Comparison of ENCODE assay signal across 14 cellular contexts in genomic region chr7:104931181-104931781, GRCh38.
A peak's percentile ranks its signal among the peaks of the same experiment; 100 is the strongest.
DNase-seq lines count a peak whose midpoint lies in the region; ATAC-seq and TF ChIP-seq lines count a peak whose summit lies in the region.
"Had no signal": no experiment of that assay in that cellular context is flagged by ENCODE, and none has a peak within 500 bp of the region (broad histone marks: within the 10 kb centered on the region; RNA-seq: fewer than 3 reads in every experiment).

No MANE protein-coding gene starts in this region.

- no peak overlapping the region for H3K23ac ChIP-seq in mesendoderm (ENCODE audit: low read length)

- no peaks in the 10 kb centered on the region for H3K9me3 Mint-ChIP-seq in CD4-positive, CD25-positive, alpha-beta regulatory T cell
- H3K9me3 Mint-ChIP-seq in T-cell: no peaks in the 10 kb centered on the region
- H3K9me3 Mint-ChIP-seq: CD14-positive monocyte, natural killer cell had no signal

- 35 to 36% methylated on average over 4 to 5 of the region's 5 CpGs for WGBS in body of pancreas, 2 donors
- WGBS in mesendoderm (ENCODE audit: extremely low coverage, insufficient coverage, low lambda C conversion rate): no CpG with 5 or more reads among the region's 5 CpGs

- no peak overlapping the region for H2BK120ac ChIP-seq in mesendoderm (ENCODE audit: low read depth, low read length)

- peak overlapping the region; percentile 2 for H3K4me2 ChIP-seq in mesendoderm (ENCODE audit: low read length)

- no peak overlapping the region for H2BK15ac ChIP-seq in mesendoderm (replicated peaks; ENCODE audit: low read depth)

- H4K5ac ChIP-seq in mesendoderm (ENCODE audit: low read length): no peak overlapping the region

- H3K79me1 ChIP-seq in mesendoderm (ENCODE audit: low read length): peaks cover 2% of the 10 kb centered on the region

- H2AK5ac ChIP-seq in mesendoderm (ENCODE audit: low read length): no peak overlapping the region

- H3K18ac ChIP-seq in mesendoderm (ENCODE audit: low read length): peak overlapping the region; percentile 51

- H3K27ac ChIP-seq in CD4-positive, CD25-positive, alpha-beta regulatory T cell (ENCODE audit: insufficient read depth, low read length, poor library complexity, severe bottlenecking): no peak overlapping the region
- H3K27ac ChIP-seq in body of pancreas: peak overlapping the region in 2 of 4 donors; percentile 24 to 32
- H3K27ac ChIP-seq in mesendoderm (ENCODE audit: low read depth, low read length): peak overlapping the region; percentile 69

- H3K4ac ChIP-seq in mesendoderm (ENCODE audit: low read depth, low read length): no peak overlapping the region

- peak overlapping the region; percentile 15 for H3K9ac ChIP-seq in mesendoderm (ENCODE audit: low read length)

- DNase-seq in CD4-positive, CD25-positive, alpha-beta regulatory T cell: no peak
- DNase-seq in body of pancreas: peak; percentile 54 to 84 (median 71)
- DNase-seq in mesendoderm: peak; percentile 85
- DNase-seq in T-cell: no peak
- DNase-seq in NCI-H1105 (lab: John Stamatoyannopoulos, UW): no peak
- no peak for DNase-seq in T-helper 17 cell
- DNase-seq: amniotic stem cell; MM.1S; natural killer cell; stimulated activated CD4-positive, alpha-beta T cell treated with anti-CD3 and anti-CD28 coated beads, Interleukin-12 subunit alpha, Interleukin-12 subunit beta, amount 100 ng/mL, for 4 hours; stimulated activated CD8-positive, alpha-beta memory T cell treated with anti-CD3 and anti-CD28 coated beads, Interleukin-4, amount 100 ng/mL, for 48 hours had no signal

- ATAC-seq in CD4-positive, CD25-positive, alpha-beta regulatory T cell (ENCODE audit: low read depth in 2 of 2): no peak
- ATAC-seq in body of pancreas: peak; percentile 12
- no peak for ATAC-seq in T-cell (replicated peaks in 1 of 4)
- ATAC-seq in HG02852 (IDR thresholded peaks at IDR 0.05; ENCODE audit: unreplicated experiment): no peak
- no peak for ATAC-seq in T-helper 17 cell
- ATAC-seq: natural killer cell had no signal

- H3K9me3 ChIP-seq in CD4-positive, CD25-positive, alpha-beta regulatory T cell (ENCODE audit: control insufficient read depth in 2 of 2, low read length in 2 of 2): no peaks in the 10 kb centered on the region
- H3K9me3 ChIP-seq in body of pancreas (no peaks in the 10 kb centered on the region), T-helper 17 cell (ENCODE audit: control insufficient read depth, low read length, poor library complexity, severe bottlenecking) (no peaks in the 10 kb centered on the region)

- POLR2A ChIA-PET in T-cell (lab: Charles Lee): interaction anchor here (0.7 kb wide), 2 partner anchors 352 to 664 kb away, joined by 3 read pairs; no protein-coding TSS in a partner anchor

- intact Hi-C loops in body of pancreas (cut with DNase I): no loop called here

- H4K8ac ChIP-seq in mesendoderm (ENCODE audit: low read depth, low read length): no peak overlapping the region

- peaks cover 0 to 5% (median under 1%) of the 10 kb centered on the region in 4 donors for H3K4me1 Mint-ChIP-seq in CD4-positive, CD25-positive, alpha-beta regulatory T cell
- peaks cover 0 to 14% (median 0%) of the 10 kb centered on the region in 3 donors for H3K4me1 Mint-ChIP-seq in T-cell
- H3K4me1 Mint-ChIP-seq in T-helper 17 cell: peaks cover 12% of the 10 kb centered on the region
- H3K4me1 Mint-ChIP-seq: natural killer cell had no signal

- peak; percentile 84 for TF ChIP-seq EP300 in Ishikawa (IDR thresholded peaks at IDR 0.05; ENCODE audit: borderline replicate concordance)

- H3K36me3 ChIP-seq in CD4-positive, CD25-positive, alpha-beta regulatory T cell (ENCODE audit: control insufficient read depth, insufficient read depth, low read length): no peaks in the 10 kb centered on the region
- H3K36me3 ChIP-seq in body of pancreas (replicated peaks in 1 of 2; ENCODE audit: insufficient read depth in 1 of 2, low read depth in 2 of 2): no peaks in the 10 kb centered on the region
- H3K36me3 ChIP-seq in mesendoderm (ENCODE audit: control insufficient read depth, insufficient read depth, low read length): no peaks in the 10 kb centered on the region

- CTCF ChIA-PET in T-cell (lab: Charles Lee): interaction anchor here in 1 of 2 donors (0.6 kb wide), 1 partner anchor 628 kb away, joined by 3 read pairs; no protein-coding TSS in a partner anchor

- no peaks in the 10 kb centered on the region for H3K27me3 ChIP-seq in CD4-positive, CD25-positive, alpha-beta regulatory T cell (ENCODE audit: control insufficient read depth, insufficient read depth, low read length)
- no peaks in the 10 kb centered on the region for H3K27me3 ChIP-seq in body of pancreas
- H3K27me3 ChIP-seq in mesendoderm (ENCODE audit: insufficient read depth, low read length, poor library complexity): no peaks in the 10 kb centered on the region

- peak overlapping the region in 2 of 3 donors; percentile 55 to 74 for H3K27ac Mint-ChIP-seq in CD4-positive, CD25-positive, alpha-beta regulatory T cell
- H3K27ac Mint-ChIP-seq in T-cell: no peak overlapping the region
- no peak overlapping the region for H3K27ac Mint-ChIP-seq in T-helper 17 cell
- H3K27ac Mint-ChIP-seq: natural killer cell had no signal

- TF ChIP-seq RAD21 in Ishikawa (IDR thresholded peaks at IDR 0.05; ENCODE audit: low read depth): no peak

- no peak for TF ChIP-seq CTCF in body of pancreas (IDR thresholded peaks at IDR 0.05)

- H3K4me1 ChIP-seq in CD4-positive, CD25-positive, alpha-beta regulatory T cell (ENCODE audit: control insufficient read depth, insufficient read depth, low read length, poor library complexity, severe bottlenecking): no peaks in the 10 kb centered on the region
- peaks cover 26% of the 10 kb centered on the region for H3K4me1 ChIP-seq in body of pancreas
- peaks cover 7% of the 10 kb centered on the region for H3K4me1 ChIP-seq in mesendoderm (ENCODE audit: control insufficient read depth, low read depth, low read length)

- no peaks in the 10 kb centered on the region for H3K27me3 Mint-ChIP-seq in CD4-positive, CD25-positive, alpha-beta regulatory T cell
- H3K27me3 Mint-ChIP-seq in T-cell (no peaks in the 10 kb centered on the region), T-helper 17 cell (no peaks in the 10 kb centered on the region)

- TF ChIP-seq POLR2A in body of pancreas (IDR thresholded peaks at IDR 0.05): no peak

- H3K4me3 ChIP-seq in CD4-positive, CD25-positive, alpha-beta regulatory T cell (ENCODE audit: low read depth, low read length): no peak overlapping the region
- H3K4me3 ChIP-seq in body of pancreas: no peak overlapping the region
- no peak overlapping the region for H3K4me3 ChIP-seq in mesendoderm (ENCODE audit: low read length)

- no peaks in the 10 kb centered on the region for H3K36me3 Mint-ChIP-seq in CD4-positive, CD25-positive, alpha-beta regulatory T cell
- H3K36me3 Mint-ChIP-seq in T-cell (no peaks in the 10 kb centered on the region), T-helper 17 cell (ENCODE audit: low read depth) (peaks cover 4% of the 10 kb centered on the region)
- H3K36me3 Mint-ChIP-seq: CD14-positive monocyte, natural killer cell had no signal

- peak overlapping the region; percentile 17 for H2BK5ac ChIP-seq in mesendoderm (ENCODE audit: low read length)

- H3K56ac ChIP-seq in mesendoderm (ENCODE audit: low read length): peak overlapping the region; percentile 75

- no peaks in the 10 kb centered on the region for H3K79me2 ChIP-seq in mesendoderm (ENCODE audit: control insufficient read depth, insufficient read depth, low read length)

- H3K4me3 Mint-ChIP-seq in CD4-positive, CD25-positive, alpha-beta regulatory T cell: no peak overlapping the region
- H3K4me3 Mint-ChIP-seq in T-cell: no peak overlapping the region
- H3K4me3 Mint-ChIP-seq in T-helper 17 cell: no peak overlapping the region
- H3K4me3 Mint-ChIP-seq: CD14-positive monocyte, natural killer cell had no signal

TF ChIP-seq in Ishikawa, 13 proteins besides CTCF, POLR2A, EP300 and RAD21 (continues in another document):
- no peak for TF ChIP-seq CREB1 (IDR thresholded peaks at IDR 0.05; ENCODE audit: low read depth)
- peak; percentile 74 for TF ChIP-seq TCF12 (IDR thresholded peaks at IDR 0.05; ENCODE audit: low read depth)
- peak; percentile 66 for TF ChIP-seq NFIC (IDR thresholded peaks at IDR 0.05)
- TF ChIP-seq CEBPB (IDR thresholded peaks at IDR 0.05): no peak
- no peak for TF ChIP-seq ZBTB7A (IDR thresholded peaks at IDR 0.05; ENCODE audit: low read depth)
- TF ChIP-seq FOXM1 (IDR thresholded peaks at IDR 0.05; ENCODE audit: borderline replicate concordance, low read depth): 0 out of 2 replicates have a peak, but pooled peaks have one; percentile 45
- TF ChIP-seq MAX (IDR thresholded peaks at IDR 0.05): no peak
- TF ChIP-seq YY1 (IDR thresholded peaks at IDR 0.05; ENCODE audit: low read depth): no peak
- no peak for TF ChIP-seq TEAD4 (IDR thresholded peaks at IDR 0.05)
- no peak for TF ChIP-seq REST (IDR thresholded peaks at IDR 0.05; ENCODE audit: low read depth)
- TF ChIP-seq EGR1 (IDR thresholded peaks at IDR 0.05): no peak
- no peak for TF ChIP-seq TAF1 (IDR thresholded peaks at IDR 0.05; ENCODE audit: low read depth)

Comparison
In these comparisons a context has a peak if more than half of its experiments do, and no peak if none do; other contexts are left out.
1. DNase-seq: peak in body of pancreas (4 of 4) and mesendoderm (single experiment); none in CD4-positive, CD25-positive, alpha-beta regulatory T cell (0 of 3), T-cell (0 of 34), NCI-H1105 (single experiment) and T-helper 17 cell (0 of 3).
2. H3K27ac Mint-ChIP-seq: peak in CD4-positive, CD25-positive, alpha-beta regulatory T cell (2 of 3); none in T-cell (0 of 2) and T-helper 17 cell (single experiment).